ENCODE assay signal across 11 cellular contexts in the genomic region with DNA sequence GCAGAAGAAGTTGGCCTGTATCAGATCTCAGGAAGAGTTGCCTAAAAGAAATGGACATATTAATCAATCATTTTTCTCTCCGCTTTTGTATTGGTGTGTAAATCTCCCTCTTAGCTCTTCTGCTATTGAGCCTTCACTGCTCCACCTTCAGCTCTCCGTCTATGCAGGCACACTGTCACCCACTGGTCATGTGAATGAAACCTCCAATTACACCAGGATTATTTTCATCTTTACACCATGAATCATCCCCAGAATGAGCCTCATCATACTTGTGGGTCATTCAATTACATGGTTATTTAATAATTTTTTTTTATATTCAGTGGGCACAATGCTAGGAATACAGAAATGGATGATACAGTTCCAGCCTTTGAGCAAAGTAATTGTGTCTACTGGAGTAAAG.
DNase-seq lines count a peak whose midpoint lies in the region; ATAC-seq and TF ChIP-seq lines count a peak whose summit lies in the region.
"Had no signal": no experiment of that assay in that cellular context is flagged by ENCODE, and none has a peak within 500 bp of the region (broad histone marks: within the 10 kb centered on the region; RNA-seq: fewer than 3 reads in every experiment).

No MANE protein-coding gene starts in this region.

- H3K9me3 Mint-ChIP-seq in chondrocyte (ENCODE audit: low read depth): no peaks in the 10 kb centered on the region
- H3K9me3 Mint-ChIP-seq: nephron; T-helper 1 cell treated with Interleukin-12 subunit alpha and Interleukin-12 subunit beta and Interleukin-4 antibody, amounts not matched to agents 30 μg/mL and 1 μg/mL, for 36 hours had no signal

- H3K4me3 Mint-ChIP-seq in chondrocyte (ENCODE audit: unreplicated experiment): no peak overlapping the region
- H3K4me3 Mint-ChIP-seq: nephron; T-helper 1 cell treated with Interleukin-12 subunit alpha and Interleukin-12 subunit beta and Interleukin-4 antibody, amounts not matched to agents 30 μg/mL and 1 μg/mL, for 36 hours had no signal

- ATAC-seq in GM18907 (IDR thresholded peaks at IDR 0.05; ENCODE audit: unreplicated experiment): no peak

- no peaks in the 10 kb centered on the region for H3K27me3 Mint-ChIP-seq in chondrocyte (ENCODE audit: low read depth)

- peaks cover 37% of the 10 kb centered on the region for H3K4me1 Mint-ChIP-seq in chondrocyte (ENCODE audit: low read depth)

- peak; percentile 54 for TF ChIP-seq CTCF in chondrocyte (IDR thresholded peaks at IDR 0.05)

- DNase-seq in EH (ENCODE audit: low read depth) (peak; percentile 91), NCI-H226 (peak; percentile 70), chondrocyte (ENCODE audit: low spot score) (no peak), non-pigmented ciliary epithelial cell (ENCODE audit: low read depth) (peak; percentile 75), NCI-H2196 (lab: John Stamatoyannopoulos, UW; ENCODE audit: unreplicated experiment) (no peak), NCI-H774 (lab: John Stamatoyannopoulos, UW) (no peak)
- no peak for DNase-seq in stimulated activated naive CD4-positive, alpha-beta T cell treated with Interleukin-2 at 50 U/mL for 16 hours (lab: John Stamatoyannopoulos, UW)
- DNase-seq: NCI-H446 had no signal

- H3K27ac Mint-ChIP-seq in chondrocyte (ENCODE audit: unreplicated experiment): peak overlapping the region; percentile 74
- H3K27ac Mint-ChIP-seq: nephron; T-helper 1 cell treated with Interleukin-12 subunit alpha and Interleukin-12 subunit beta and Interleukin-4 antibody, amounts not matched to agents 30 μg/mL and 1 μg/mL, for 36 hours had no signal

- peaks cover 9% of the 10 kb centered on the region for H3K36me3 Mint-ChIP-seq in chondrocyte (ENCODE audit: low read depth)

Comparison
In these comparisons a context has a peak if more than half of its experiments do, and no peak if none do; other contexts are left out.
1. DNase-seq: peak in EH (single experiment), NCI-H226 (single experiment) and non-pigmented ciliary epithelial cell (single experiment); none in chondrocyte (single experiment), NCI-H2196 (single experiment), NCI-H774 (single experiment) and stimulated activated naive CD4-positive, alpha-beta T cell treated with Interleukin-2 at 50 U/mL for 16 hours (single experiment).